Comparison of ENCODE assay signal across 2 cellular contexts in the genomic region with DNA sequence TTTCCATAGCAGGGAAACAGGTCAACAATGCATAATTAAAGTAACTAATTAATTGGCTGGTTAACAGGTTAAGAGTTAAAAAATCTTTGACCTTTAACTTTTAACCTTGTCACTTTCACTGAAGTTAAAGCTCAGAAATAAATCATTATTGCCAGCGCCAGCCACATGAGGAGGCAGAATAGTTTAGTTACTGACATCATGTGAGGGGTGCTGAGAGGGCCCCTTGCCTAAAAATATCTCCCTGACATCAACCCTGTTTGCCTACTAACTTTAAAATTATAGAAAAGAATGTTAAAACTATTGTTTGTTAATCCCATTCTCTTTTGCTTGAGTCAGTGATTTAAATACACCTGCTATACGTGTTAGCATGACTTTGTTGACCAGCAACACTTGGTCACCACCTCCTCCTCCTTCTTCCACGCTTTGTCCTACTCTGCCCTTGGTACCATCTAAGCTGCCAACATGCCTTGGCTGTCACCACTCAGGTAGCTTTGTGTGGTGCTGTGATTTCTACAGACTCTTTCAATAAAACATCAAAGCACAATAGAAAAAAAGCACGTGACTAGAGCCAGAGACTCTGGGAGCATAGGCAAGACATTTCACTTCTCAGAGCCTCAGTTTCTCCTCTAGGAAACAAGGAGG.
TF ChIP-seq lines count a peak whose summit lies in the region.

No MANE protein-coding gene starts in this region.

TF ChIP-seq in GM23338, 12 proteins besides CTCF, POLR2A, EP300 and RAD21:
- no peak for TF ChIP-seq POLR2AphosphoS5 (IDR thresholded peaks at IDR 0.05; ENCODE audit: low read depth)
- no peak for TF ChIP-seq EZH2phosphoT487 (IDR thresholded peaks at IDR 0.05; ENCODE audit: unreplicated experiment)
- no peak for TF ChIP-seq ZNF114 (CRISPR knock-in tag; IDR thresholded peaks at IDR 0.05)
- TF ChIP-seq, protein P1, sequence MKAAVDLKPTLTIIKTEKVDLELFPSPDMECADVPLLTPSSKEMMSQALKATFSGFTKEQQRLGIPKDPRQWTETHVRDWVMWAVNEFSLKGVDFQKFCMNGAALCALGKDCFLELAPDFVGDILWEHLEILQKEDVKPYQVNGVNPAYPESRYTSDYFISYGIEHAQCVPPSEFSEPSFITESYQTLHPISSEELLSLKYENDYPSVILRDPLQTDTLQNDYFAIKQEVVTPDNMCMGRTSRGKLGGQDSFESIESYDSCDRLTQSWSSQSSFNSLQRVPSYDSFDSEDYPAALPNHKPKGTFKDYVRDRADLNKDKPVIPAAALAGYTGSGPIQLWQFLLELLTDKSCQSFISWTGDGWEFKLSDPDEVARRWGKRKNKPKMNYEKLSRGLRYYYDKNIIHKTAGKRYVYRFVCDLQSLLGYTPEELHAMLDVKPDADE (IDR thresholded peaks at IDR 0.05), result no peak
- TF ChIP-seq NANOG (IDR thresholded peaks at IDR 0.05; ENCODE audit: borderline replicate concordance), result no peak
- TF ChIP-seq JUNB (IDR thresholded peaks at IDR 0.05; ENCODE audit: unreplicated experiment), result no peak
- TF ChIP-seq ZNF331 (CRISPR knock-in tag; IDR thresholded peaks at IDR 0.05; ENCODE audit: low read depth), result no peak

TF ChIP-seq in H1, 55 proteins besides CTCF, POLR2A, EP300 and RAD21:
- no peak for TF ChIP-seq SUZ12 (IDR thresholded peaks at IDR 0.05; ENCODE audit: low read length)
- no peak for TF ChIP-seq CBX8 (IDR thresholded peaks at IDR 0.05; ENCODE audit: borderline replicate concordance, low read depth, low read length)
- TF ChIP-seq BACH1 (IDR thresholded peaks at IDR 0.05; ENCODE audit: low read length), result no peak
- no peak for TF ChIP-seq HDAC6 (IDR thresholded peaks at IDR 0.05; ENCODE audit: low read depth, low read length)
- no peak for TF ChIP-seq RXRA (IDR thresholded peaks at IDR 0.05; ENCODE audit: insufficient read depth, low read depth, low read length)
- no peak for TF ChIP-seq SP2 (IDR thresholded peaks at IDR 0.05; ENCODE audit: low read length)
- no peak for TF ChIP-seq TEAD4 (IDR thresholded peaks at IDR 0.05; ENCODE audit: low read depth, low read length)
- TF ChIP-seq CHD2 (IDR thresholded peaks at IDR 0.05; ENCODE audit: low read length), result no peak
- no peak for TF ChIP-seq BRCA1 (IDR thresholded peaks at IDR 0.05; ENCODE audit: low read depth, low read length)
- no peak for TF ChIP-seq CREB1 (IDR thresholded peaks at IDR 0.05)
- TF ChIP-seq NANOG (IDR thresholded peaks at IDR 0.05; ENCODE audit: insufficient read depth, low read depth, low read length, poor library complexity, severe bottlenecking), result no peak
- no peak for TF ChIP-seq BCL11A (IDR thresholded peaks at IDR 0.05; ENCODE audit: low read depth in 2 of 2, low read length in 2 of 2)
- TF ChIP-seq FOSL1 (IDR thresholded peaks at IDR 0.05; ENCODE audit: insufficient read depth, low read depth, low read length), result no peak
- TF ChIP-seq SIX5 (IDR thresholded peaks at IDR 0.05; ENCODE audit: low read depth, low read length), result no peak
- TF ChIP-seq SIRT6 (IDR thresholded peaks at IDR 0.05; ENCODE audit: low read length), result no peak
- no peak for TF ChIP-seq KDM1A (IDR thresholded peaks at IDR 0.05; ENCODE audit: borderline replicate concordance, low read length)
- no peak for TF ChIP-seq CEBPB (IDR thresholded peaks at IDR 0.05; ENCODE audit: low read depth, low read length)
- no peak for TF ChIP-seq TAF1 (IDR thresholded peaks at IDR 0.05; ENCODE audit: low read depth, low read length)
- TF ChIP-seq KDM5A (IDR thresholded peaks at IDR 0.05; ENCODE audit: low read length), result no peak
- no peak for TF ChIP-seq PHF8 (conservative IDR thresholded peaks at IDR 0.05; ENCODE audit: low read depth, low read length)
